ENCODE assay signal across 37 cellular contexts in genomic region chr6:50589751-50590470, GRCh38.
"Had no signal": no experiment of that assay in that cellular context is flagged by ENCODE, and none has a peak within 500 bp of the region (broad histone marks: within the 10 kb centered on the region; RNA-seq: fewer than 3 reads in every experiment).

No MANE protein-coding gene starts in this region.

- DNase-seq: activated effector memory CD4-positive, alpha-beta T cell treated with anti-CD3 and anti-CD28 coated beads, Interleukin-2, amount 50 U/mL, for 16 hours; activated effector memory CD4-positive, alpha-beta T cell treated with Interleukin-2 at 50 U/mL for 16 hours; activated gamma-delta T cell; activated gamma-delta T cell treated with Interleukin-2 at 50 U/mL for 16 hours; activated naive CD4-positive, alpha-beta T cell; activated naive CD4-positive, alpha-beta T cell treated with anti-CD3 and anti-CD28 coated beads for 36 hours; activated naive CD4-positive, alpha-beta T cell treated with anti-CD3 and anti-CD28 coated beads, Interleukin-2, amount 10 ng/mL, durations not matched to agents 7 days and 5 days; activated naive CD4-positive, alpha-beta T cell treated with anti-CD3 and anti-CD28 coated beads, Interleukin-2, amount 50 U/mL, for 16 hours; activated naive CD4-positive, alpha-beta T cell treated with Interleukin-2 at 50 U/mL for 16 hours; activated naive CD8-positive, alpha-beta T cell treated with anti-CD3 and anti-CD28 coated beads for 36 hours; activated naive CD8-positive, alpha-beta T cell treated with anti-CD3 and anti-CD28 coated beads, Interleukin-2, amount 10 ng/mL, durations not matched to agents 7 days and 5 days; activated naive CD8-positive, alpha-beta T cell treated with anti-CD3 and anti-CD28 coated beads, Interleukin-2, amount 50 U/mL, for 24 hours; activated T-cell treated with anti-CD3 and anti-CD28 coated beads, Interleukin-2, amount 50 U/mL, for 24 hours; activated T-cell treated with anti-CD3 and anti-CD28 coated beads, Interleukin-2, amount 50 U/mL, for 4 hours; activated T-cell treated with anti-CD3 and anti-CD28 coated beads, Interleukin-2, amount 50 U/mL, for 48 hours; activated T-cell treated with anti-CD3 and anti-CD28 coated beads, Interleukin-2, amount 50 U/mL, for 72 hours; adrenal gland; amniotic stem cell; amygdala; anterior cingulate cortex; aorta; body of pancreas; brain microvascular endothelial cell; caudate nucleus; central memory CD4-positive, alpha-beta T cell; cerebellar nuclear complex had no signal

- H3K36me3 Mint-ChIP-seq: activated naive CD4-positive, alpha-beta T cell treated with anti-CD3 and anti-CD28 coated beads, Interleukin-2, amount 10 ng/mL, durations not matched to agents 7 days and 5 days; activated naive CD4-positive, alpha-beta T cell treated with anti-CD3 and anti-CD28 coated beads, Interleukin-2, amount 50 U/mL, for 24 hours; activated naive CD4-positive, alpha-beta T cell treated with anti-CD3 and anti-CD28 coated beads, Interleukin-2, amount 50 U/mL, for 72 hours; activated naive CD8-positive, alpha-beta T cell; activated naive CD8-positive, alpha-beta T cell treated with anti-CD3 and anti-CD28 coated beads for 36 hours; activated naive CD8-positive, alpha-beta T cell treated with anti-CD3 and anti-CD28 coated beads, Interleukin-2, amount 10 ng/mL, durations not matched to agents 7 days and 5 days; brain had no signal

- H3K27ac Mint-ChIP-seq: activated naive CD4-positive, alpha-beta T cell treated with anti-CD3 and anti-CD28 coated beads for 36 hours; activated naive CD4-positive, alpha-beta T cell treated with anti-CD3 and anti-CD28 coated beads, Interleukin-2, amount 10 ng/mL, durations not matched to agents 7 days and 5 days; activated naive CD4-positive, alpha-beta T cell treated with anti-CD3 and anti-CD28 coated beads, Interleukin-2, amount 50 U/mL, for 24 hours; activated naive CD4-positive, alpha-beta T cell treated with anti-CD3 and anti-CD28 coated beads, Interleukin-2, amount 50 U/mL, for 72 hours; activated naive CD8-positive, alpha-beta T cell; activated naive CD8-positive, alpha-beta T cell treated with anti-CD3 and anti-CD28 coated beads for 36 hours; activated naive CD8-positive, alpha-beta T cell treated with anti-CD3 and anti-CD28 coated beads, Interleukin-2, amount 10 ng/mL, durations not matched to agents 7 days and 5 days; activated naive CD8-positive, alpha-beta T cell treated with anti-CD3 and anti-CD28 coated beads, Interleukin-2, amount 50 U/mL, for 24 hours; activated T-cell treated with anti-CD3 and anti-CD28 coated beads, Interleukin-2, amount 50 U/mL, for 24 hours; activated T-cell treated with anti-CD3 and anti-CD28 coated beads, Interleukin-2, amount 50 U/mL, for 72 hours; activated T-helper 1 cell treated with anti-CD3 and anti-CD28 coated beads, Interleukin-12 subunit alpha, Interleukin-12 subunit beta, Interleukin-2, Interleukin-4 antibody, amounts not matched to agents 30 ng/mL and 10 ng/mL and 1 ng/mL, durations not matched to agents 14 hours and 24 hours and 36 hours; activated T-helper 17 cell treated with anti-CD3 and anti-CD28 coated beads, Interleukin-2, amount 50 U/mL, for 72 hours; activated T-helper 2 cell treated with anti-CD3 and anti-CD28 coated beads, Interferon-gamma antibody, Interleukin-2, Interleukin-4, amounts not matched to agents 10 μg/mL and 5 μg/mL and 100 μg/mL, durations not matched to agents 14 hours and 24 hours and 36 hours; brain had no signal

- H3K9me3 Mint-ChIP-seq: activated naive CD4-positive, alpha-beta T cell treated with anti-CD3 and anti-CD28 coated beads for 36 hours; activated naive CD4-positive, alpha-beta T cell treated with anti-CD3 and anti-CD28 coated beads, Interleukin-2, amount 10 ng/mL, durations not matched to agents 7 days and 5 days; activated naive CD4-positive, alpha-beta T cell treated with anti-CD3 and anti-CD28 coated beads, Interleukin-2, amount 50 U/mL, for 24 hours; activated naive CD8-positive, alpha-beta T cell treated with anti-CD3 and anti-CD28 coated beads for 36 hours; activated T-helper 1 cell treated with anti-CD3 and anti-CD28 coated beads, Interleukin-12 subunit alpha, Interleukin-12 subunit beta, Interleukin-2, Interleukin-4 antibody, amounts not matched to agents 30 ng/mL and 10 ng/mL and 1 ng/mL, durations not matched to agents 14 hours and 24 hours and 36 hours; activated T-helper 17 cell treated with anti-CD3 and anti-CD28 coated beads, Interleukin-2, amount 50 U/mL, for 72 hours; activated T-helper 2 cell treated with anti-CD3 and anti-CD28 coated beads, Interferon-gamma antibody, Interleukin-2, Interleukin-4, amounts not matched to agents 10 μg/mL and 5 μg/mL and 100 μg/mL, durations not matched to agents 14 hours and 24 hours and 36 hours; brain; central memory CD8-positive, alpha-beta T cell had no signal

- H3K4me1 ChIP-seq: adrenal gland, ascending aorta, body of pancreas, breast epithelium had no signal

- H3K4me1 Mint-ChIP-seq: activated naive CD4-positive, alpha-beta T cell treated with anti-CD3 and anti-CD28 coated beads, Interleukin-2, amount 10 ng/mL, durations not matched to agents 7 days and 5 days; activated naive CD4-positive, alpha-beta T cell treated with anti-CD3 and anti-CD28 coated beads, Interleukin-2, amount 50 U/mL, for 24 hours; activated naive CD8-positive, alpha-beta T cell treated with anti-CD3 and anti-CD28 coated beads for 36 hours; activated naive CD8-positive, alpha-beta T cell treated with anti-CD3 and anti-CD28 coated beads, Interleukin-2, amount 10 ng/mL, durations not matched to agents 7 days and 5 days; activated naive CD8-positive, alpha-beta T cell treated with anti-CD3 and anti-CD28 coated beads, Interleukin-2, amount 50 U/mL, for 24 hours; activated T-helper 17 cell treated with anti-CD3 and anti-CD28 coated beads, Interleukin-2, amount 50 U/mL, for 72 hours; central memory CD8-positive, alpha-beta T cell had no signal

- H3K4me3 ChIP-seq: adrenal gland, ascending aorta, body of pancreas, breast epithelium, cardiac muscle cell had no signal

- H3K27ac ChIP-seq: adrenal gland, ascending aorta, body of pancreas, brain microvascular endothelial cell, breast epithelium, cardiac muscle cell had no signal

- H3K27me3 ChIP-seq: adrenal gland, ascending aorta, body of pancreas, brain microvascular endothelial cell, breast epithelium, cardiac muscle cell had no signal

- H3K36me3 ChIP-seq: adrenal gland, ascending aorta, brain microvascular endothelial cell, breast epithelium, cardiac muscle cell had no signal

- H3K9me3 ChIP-seq: adrenal gland, ascending aorta, body of pancreas, breast epithelium had no signal

- ATAC-seq: activated naive CD4-positive, alpha-beta T cell treated with anti-CD3 and anti-CD28 coated beads, Interleukin-2, amount 50 U/mL, for 72 hours; activated naive CD8-positive, alpha-beta T cell treated with anti-CD3 and anti-CD28 coated beads, Interleukin-2, amount 50 U/mL, for 24 hours; activated T-cell treated with anti-CD3 and anti-CD28 coated beads, Interleukin-2, amount 50 U/mL, for 4 hours; activated T-cell treated with anti-CD3 and anti-CD28 coated beads, Interleukin-2, amount 50 U/mL, for 72 hours; activated T-helper 17 cell treated with anti-CD3 and anti-CD28 coated beads, Interleukin-2, amount 50 U/mL, for 72 hours; body of pancreas had no signal

- H3K27me3 Mint-ChIP-seq: activated naive CD4-positive, alpha-beta T cell treated with anti-CD3 and anti-CD28 coated beads, Interleukin-2, amount 10 ng/mL, durations not matched to agents 7 days and 5 days; activated naive CD4-positive, alpha-beta T cell treated with anti-CD3 and anti-CD28 coated beads, Interleukin-2, amount 50 U/mL, for 24 hours; activated naive CD8-positive, alpha-beta T cell; activated naive CD8-positive, alpha-beta T cell treated with anti-CD3 and anti-CD28 coated beads for 36 hours; activated naive CD8-positive, alpha-beta T cell treated with anti-CD3 and anti-CD28 coated beads, Interleukin-2, amount 10 ng/mL, durations not matched to agents 7 days and 5 days; activated T-cell treated with anti-CD3 and anti-CD28 coated beads, Interleukin-2, amount 50 U/mL, for 24 hours; activated T-helper 17 cell treated with anti-CD3 and anti-CD28 coated beads, Interleukin-2, amount 50 U/mL, for 72 hours; central memory CD8-positive, alpha-beta T cell had no signal

- H3K4me3 Mint-ChIP-seq: activated naive CD4-positive, alpha-beta T cell treated with anti-CD3 and anti-CD28 coated beads for 36 hours; activated naive CD4-positive, alpha-beta T cell treated with anti-CD3 and anti-CD28 coated beads, Interleukin-2, amount 10 ng/mL, durations not matched to agents 7 days and 5 days; activated naive CD4-positive, alpha-beta T cell treated with anti-CD3 and anti-CD28 coated beads, Interleukin-2, amount 50 U/mL, for 24 hours; activated naive CD8-positive, alpha-beta T cell; activated naive CD8-positive, alpha-beta T cell treated with anti-CD3 and anti-CD28 coated beads for 36 hours; activated naive CD8-positive, alpha-beta T cell treated with anti-CD3 and anti-CD28 coated beads, Interleukin-2, amount 10 ng/mL, durations not matched to agents 7 days and 5 days; activated naive CD8-positive, alpha-beta T cell treated with anti-CD3 and anti-CD28 coated beads, Interleukin-2, amount 50 U/mL, for 24 hours; activated T-cell treated with anti-CD3 and anti-CD28 coated beads, Interleukin-2, amount 50 U/mL, for 24 hours; activated T-cell treated with anti-CD3 and anti-CD28 coated beads, Interleukin-2, amount 50 U/mL, for 4 hours; activated T-cell treated with anti-CD3 and anti-CD28 coated beads, Interleukin-2, amount 50 U/mL, for 72 hours; activated T-helper 1 cell treated with anti-CD3 and anti-CD28 coated beads, Interleukin-12 subunit alpha, Interleukin-12 subunit beta, Interleukin-2, Interleukin-4 antibody, amounts not matched to agents 30 ng/mL and 10 ng/mL and 1 ng/mL, durations not matched to agents 14 hours and 24 hours and 36 hours; activated T-helper 17 cell treated with anti-CD3 and anti-CD28 coated beads, Interleukin-2, amount 50 U/mL, for 72 hours; brain; central memory CD8-positive, alpha-beta T cell had no signal
